Comparison of ENCODE assay signal across 8 cellular contexts in genomic region chr10:71458387-71458786, GRCh38.
"Had no signal": no experiment of that assay in that cellular context is flagged by ENCODE, and none has a peak within 500 bp of the region (broad histone marks: within the 10 kb centered on the region; RNA-seq: fewer than 3 reads in every experiment).

No MANE protein-coding gene starts in this region.

- H3K4me3 Mint-ChIP-seq: IgD-negative memory B cell had no signal

- H3K27ac Mint-ChIP-seq: IgD-negative memory B cell had no signal

- H3K9ac ChIP-seq: KMS-11 had no signal

- H3K4me2 ChIP-seq: KMS-11 had no signal

- DNase-seq: IMR-90, KBM-7, KG1 had no signal

- ATAC-seq: HepG2 had no signal

- H3K27ac ChIP-seq: HL-60, KMS-11 had no signal

- H3K36me3 Mint-ChIP-seq: IgD-negative memory B cell had no signal

- FAIRE-seq: HepG2, HTR-8/SVneo had no signal

- H3K9me3 Mint-ChIP-seq: IgD-negative memory B cell had no signal

- H3K4me1 Mint-ChIP-seq: IgD-negative memory B cell had no signal
